ENCODE assay signal across 16 cellular contexts in genomic region chr1:79859212-79859948, GRCh38.
DNase-seq lines count a peak whose midpoint lies in the region; ATAC-seq, FAIRE-seq and TF ChIP-seq lines count a peak whose summit lies in the region.
"Had no signal": no experiment of that assay in that cellular context is flagged by ENCODE, and none has a peak within 500 bp of the region (broad histone marks: within the 10 kb centered on the region; RNA-seq: fewer than 3 reads in every experiment).

No MANE protein-coding gene starts in this region.

- H3K27ac ChIP-seq in A549 = peak overlapping the region in 1 of 2 experiments; percentile 54; a peak in 1 of 6 replicates
- H3K27ac ChIP-seq: BLaER1, KMS-11 had no signal

- ATAC-seq in A549 = no peak
- no peak for ATAC-seq in GM18861 (IDR thresholded peaks at IDR 0.05; ENCODE audit: unreplicated experiment)
- no peak for ATAC-seq in GM18907 (IDR thresholded peaks at IDR 0.05; ENCODE audit: unreplicated experiment)

- POLR2A ChIA-PET in A549 (lab: Yijun Ruan, JAX) = no interaction called here

- TF ChIP-seq CTCF in A549 (IDR thresholded peaks at IDR 0.05) (no peak), mesothelial cell of epicardium (IDR thresholded peaks at IDR 0.05; ENCODE audit: unreplicated experiment) (no peak)

- TF ChIP-seq RAD21 in A549 (conservative IDR thresholded peaks at IDR 0.05 in 1 of 2, IDR thresholded peaks at IDR 0.05 in 1 of 2) = no peak

- peaks cover 11% of the 10 kb centered on the region for H3K9me3 Mint-ChIP-seq in mesothelial cell of epicardium

- FAIRE-seq in A549 (lab: Jason Lieb, UNC) = no peak
- FAIRE-seq in GM12892 (lab: Jason Lieb, UNC) = no peak
- FAIRE-seq: H1 had no signal

- no peak for TF ChIP-seq EP300 in A549 (IDR thresholded peaks at IDR 0.05)

- peaks cover 10% of the 10 kb centered on the region for H3K4me1 Mint-ChIP-seq in mesothelial cell of epicardium
- H3K4me1 Mint-ChIP-seq: activated B cell treated with CpG ODN at 0.5 μM for 24 hours had no signal

- H3K4me2 ChIP-seq in A549 = peak overlapping the region; percentile 44; the same call in 1 of the 3 replicates
- H3K4me2 ChIP-seq: BLaER1, KMS-11 had no signal

- CTCF ChIA-PET in A549 (lab: Yijun Ruan, JAX) = no interaction called here

- no peaks in the 10 kb centered on the region for H3K36me3 Mint-ChIP-seq in mesothelial cell of epicardium

- 16% methylated on average over 8 of the region's 8 CpGs for WGBS in A549 (ENCODE audit: missing lambda C conversion rate)

- H3K4me3 Mint-ChIP-seq in mesothelial cell of epicardium = no peak overlapping the region
- H3K4me3 Mint-ChIP-seq: activated B cell treated with CpG ODN at 0.5 μM for 24 hours had no signal

- no peak overlapping the region for H3K4me3 ChIP-seq in A549
- H3K4me3 ChIP-seq: BLaER1 had no signal

- H3K9me3 ChIP-seq in A549 = no peaks in the 10 kb centered on the region
- H3K9me3 ChIP-seq: BLaER1 had no signal

- no peak overlapping the region for H3K27ac Mint-ChIP-seq in mesothelial cell of epicardium
- H3K27ac Mint-ChIP-seq: activated B cell treated with CpG ODN at 0.5 μM for 24 hours had no signal

- no peaks in the 10 kb centered on the region for H3K4me1 ChIP-seq in A549
- H3K4me1 ChIP-seq: BLaER1 had no signal

- DNase-seq in A549 (ENCODE audit: low read depth in 1 of 2, low spot score in 1 of 2) (peak; percentile 8 to 13), HCEC 1CT (peak; percentile 79), amniotic stem cell (lab: John Stamatoyannopoulos, UW) (peak; percentile 16), glomerular endothelial cell (ENCODE audit: extremely low read depth, low read depth, low spot score) (peak; percentile 88), GM12892 (ENCODE audit: insufficient read length) (no peak), mesothelial cell of epicardium (ENCODE audit: low spot score in 2 of 2, unreplicated experiment in 2 of 2) (no peak)
- DNase-seq: activated B cell treated with CpG ODN at 0.5 μM for 24 hours, caudate nucleus, head of caudate nucleus, NCI-H2227 treated with DMSO at 0.1 percent for 48 hours, SHP77 had no signal

- TF ChIP-seq POLR2A in A549 (IDR thresholded peaks at IDR 0.05; ENCODE audit: low read length) = no peak
- no peak for TF ChIP-seq POLR2A in GM12892 (IDR thresholded peaks at IDR 0.05; ENCODE audit: low read depth, low read length)

- H3K27me3 Mint-ChIP-seq in mesothelial cell of epicardium (ENCODE audit: low read depth) = no peaks in the 10 kb centered on the region
- H3K27me3 Mint-ChIP-seq: activated B cell treated with CpG ODN at 0.5 μM for 24 hours had no signal

TF ChIP-seq in A549, 52 proteins besides CTCF, POLR2A, EP300 and RAD21:
- TF ChIP-seq, protein P1, sequence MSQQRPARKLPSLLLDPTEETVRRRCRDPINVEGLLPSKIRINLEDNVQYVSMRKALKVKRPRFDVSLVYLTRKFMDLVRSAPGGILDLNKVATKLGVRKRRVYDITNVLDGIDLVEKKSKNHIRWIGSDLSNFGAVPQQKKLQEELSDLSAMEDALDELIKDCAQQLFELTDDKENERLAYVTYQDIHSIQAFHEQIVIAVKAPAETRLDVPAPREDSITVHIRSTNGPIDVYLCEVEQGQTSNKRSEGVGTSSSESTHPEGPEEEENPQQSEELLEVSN (IDR thresholded peaks at IDR 0.05; ENCODE audit: borderline replicate concordance, low read depth) = no peak
- no peak for TF ChIP-seq MYC (IDR thresholded peaks at IDR 0.05; ENCODE audit: borderline replicate concordance, low read length)
- TF ChIP-seq ZC3H11A (IDR thresholded peaks at IDR 0.05) = no peak
- no peak for TF ChIP-seq ZSCAN20 (CRISPR knock-in tag; IDR thresholded peaks at IDR 0.05)
- no peak for TF ChIP-seq CBX2 (IDR thresholded peaks at IDR 0.05; ENCODE audit: borderline replicate concordance, low read depth)
- no peak for TF ChIP-seq SREBF2 (IDR thresholded peaks at IDR 0.05)
- no peak for TF ChIP-seq TFCP2L1 (CRISPR knock-in tag; IDR thresholded peaks at IDR 0.05)
- no peak for TF ChIP-seq JUNB (IDR thresholded peaks at IDR 0.05)
- TF ChIP-seq BCL3 (IDR thresholded peaks at IDR 0.05) = no peak
- TF ChIP-seq FOSB (CRISPR knock-in tag; IDR thresholded peaks at IDR 0.05) = no peak
- TF ChIP-seq RARB (CRISPR knock-in tag; IDR thresholded peaks at IDR 0.05) = no peak
- TF ChIP-seq, protein P2, sequence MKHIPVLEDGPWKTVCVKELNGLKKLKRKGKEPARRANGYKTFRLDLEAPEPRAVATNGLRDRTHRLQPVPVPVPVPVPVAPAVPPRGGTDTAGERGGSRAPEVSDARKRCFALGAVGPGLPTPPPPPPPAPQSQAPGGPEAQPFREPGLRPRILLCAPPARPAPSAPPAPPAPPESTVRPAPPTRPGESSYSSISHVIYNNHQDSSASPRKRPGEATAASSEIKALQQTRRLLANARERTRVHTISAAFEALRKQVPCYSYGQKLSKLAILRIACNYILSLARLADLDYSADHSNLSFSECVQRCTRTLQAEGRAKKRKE (CRISPR knock-in tag; IDR thresholded peaks at IDR 0.05; ENCODE audit: low read depth) = no peak
- no peak for TF ChIP-seq CHD2 (IDR thresholded peaks at IDR 0.05; ENCODE audit: low read length, partially characterized antibody)
- TF ChIP-seq HOXB5 (CRISPR knock-in tag; IDR thresholded peaks at IDR 0.05) = no peak
- TF ChIP-seq ESRRA (IDR thresholded peaks at IDR 0.05; ENCODE audit: borderline replicate concordance, low read length) = no peak
- no peak for TF ChIP-seq KDM5A (IDR thresholded peaks at IDR 0.05)
- no peak for TF ChIP-seq RFX5 (IDR thresholded peaks at IDR 0.05)
- no peak for TF ChIP-seq HOXB13 (CRISPR knock-in tag; IDR thresholded peaks at IDR 0.05; ENCODE audit: low read depth)
- no peak for TF ChIP-seq ZNF302 (CRISPR knock-in tag; IDR thresholded peaks at IDR 0.05)

Comparison
In these comparisons a context has a peak if more than half of its experiments do, and no peak if none do; other contexts are left out.
1. DNase-seq: peak in A549 (2 of 2), HCEC 1CT (single experiment), amniotic stem cell (single experiment) and glomerular endothelial cell (single experiment); none in GM12892 (single experiment) and mesothelial cell of epicardium (0 of 2).